Comparison of ENCODE assay signal across 1 cellular context in the genomic region with DNA sequence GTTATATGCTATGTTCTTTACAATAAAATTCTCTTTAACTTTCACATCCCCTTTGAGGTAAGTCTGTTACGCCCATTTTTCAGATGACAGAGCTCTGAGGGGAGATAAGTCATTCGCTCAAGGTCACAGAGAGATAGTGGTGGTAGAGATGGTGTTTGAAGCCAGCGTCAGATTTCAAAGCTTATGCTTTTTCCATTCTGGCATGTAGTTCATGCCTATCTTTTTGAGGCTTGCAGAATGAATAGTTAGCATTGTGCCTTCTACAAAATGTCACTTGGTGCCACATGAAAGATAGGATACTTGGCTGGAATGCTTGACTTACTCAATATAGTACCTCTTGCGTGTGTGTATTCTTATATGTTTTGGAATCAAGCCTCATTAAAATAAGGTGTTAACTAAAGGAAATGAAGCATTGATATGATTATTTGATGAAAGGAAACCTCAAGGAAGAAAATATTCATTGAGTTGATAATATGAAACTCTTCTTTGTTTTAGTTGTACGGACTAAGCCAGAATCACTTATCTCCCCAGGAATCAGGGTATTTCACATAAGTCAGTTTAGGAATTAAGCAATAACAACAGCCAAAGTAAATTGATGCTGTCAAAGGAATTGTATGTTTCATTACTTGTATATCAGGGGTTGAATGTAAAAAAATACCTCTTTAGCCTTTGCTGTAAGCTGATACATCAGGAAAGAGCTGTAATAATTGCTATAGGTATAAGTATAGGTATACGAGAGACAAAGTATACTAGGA.
TF ChIP-seq lines count a peak whose summit lies in the region.

No MANE protein-coding gene starts in this region.

TF ChIP-seq in HepG2, 621 proteins besides CTCF, POLR2A, EP300 and RAD21 (continued from another document and continues in another):
- TF ChIP-seq, protein P1, sequence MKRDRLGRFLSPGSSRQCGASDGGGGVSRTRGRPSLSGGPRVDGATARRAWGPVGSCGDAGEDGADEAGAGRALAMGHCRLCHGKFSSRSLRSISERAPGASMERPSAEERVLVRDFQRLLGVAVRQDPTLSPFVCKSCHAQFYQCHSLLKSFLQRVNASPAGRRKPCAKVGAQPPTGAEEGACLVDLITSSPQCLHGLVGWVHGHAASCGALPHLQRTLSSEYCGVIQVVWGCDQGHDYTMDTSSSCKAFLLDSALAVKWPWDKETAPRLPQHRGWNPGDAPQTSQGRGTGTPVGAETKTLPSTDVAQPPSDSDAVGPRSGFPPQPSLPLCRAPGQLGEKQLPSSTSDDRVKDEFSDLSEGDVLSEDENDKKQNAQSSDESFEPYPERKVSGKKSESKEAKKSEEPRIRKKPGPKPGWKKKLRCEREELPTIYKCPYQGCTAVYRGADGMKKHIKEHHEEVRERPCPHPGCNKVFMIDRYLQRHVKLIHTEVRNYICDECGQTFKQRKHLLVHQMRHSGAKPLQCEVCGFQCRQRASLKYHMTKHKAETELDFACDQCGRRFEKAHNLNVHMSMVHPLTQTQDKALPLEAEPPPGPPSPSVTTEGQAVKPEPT (CRISPR knock-in tag; IDR thresholded peaks at IDR 0.05; ENCODE audit: low read depth): no peak
- 0 out of 2 replicates have a peak, but pooled peaks have one; percentile 75 for TF ChIP-seq ZNF614 (CRISPR knock-in tag; IDR thresholded peaks at IDR 0.05; ENCODE audit: borderline replicate concordance)
- TF ChIP-seq KAT2B (IDR thresholded peaks at IDR 0.05; ENCODE audit: borderline replicate concordance, low read depth, low read length): no peak
- no peak for TF ChIP-seq ZNF263 (CRISPR knock-in tag; IDR thresholded peaks at IDR 0.05)
- TF ChIP-seq ZBTB21 (CRISPR knock-in tag; IDR thresholded peaks at IDR 0.05): no peak
- TF ChIP-seq NFE2 (CRISPR knock-in tag; IDR thresholded peaks at IDR 0.05): no peak
- peak; percentile 74 for TF ChIP-seq FOXA3 (CRISPR knock-in tag; IDR thresholded peaks at IDR 0.05)
- no peak for TF ChIP-seq ZNF367 (CRISPR knock-in tag; IDR thresholded peaks at IDR 0.05; ENCODE audit: borderline replicate concordance)
- no peak for TF ChIP-seq NPAS2 (CRISPR knock-in tag; IDR thresholded peaks at IDR 0.05; ENCODE audit: borderline replicate concordance)
- TF ChIP-seq, protein P2, sequence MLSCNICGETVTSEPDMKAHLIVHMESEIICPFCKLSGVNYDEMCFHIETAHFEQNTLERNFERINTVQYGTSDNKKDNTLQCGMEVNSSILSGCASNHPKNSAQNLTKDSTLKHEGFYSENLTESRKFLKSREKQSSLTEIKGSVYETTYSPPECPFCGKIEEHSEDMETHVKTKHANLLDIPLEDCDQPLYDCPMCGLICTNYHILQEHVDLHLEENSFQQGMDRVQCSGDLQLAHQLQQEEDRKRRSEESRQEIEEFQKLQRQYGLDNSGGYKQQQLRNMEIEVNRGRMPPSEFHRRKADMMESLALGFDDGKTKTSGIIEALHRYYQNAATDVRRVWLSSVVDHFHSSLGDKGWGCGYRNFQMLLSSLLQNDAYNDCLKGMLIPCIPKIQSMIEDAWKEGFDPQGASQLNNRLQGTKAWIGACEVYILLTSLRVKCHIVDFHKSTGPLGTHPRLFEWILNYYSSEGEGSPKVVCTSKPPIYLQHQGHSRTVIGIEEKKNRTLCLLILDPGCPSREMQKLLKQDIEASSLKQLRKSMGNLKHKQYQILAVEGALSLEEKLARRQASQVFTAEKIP (CRISPR knock-in tag; IDR thresholded peaks at IDR 0.05; ENCODE audit: borderline replicate concordance): no peak
- peak; percentile 69; the same call in 1 of the 2 replicates for TF ChIP-seq ETV6 (CRISPR knock-in tag; conservative IDR thresholded peaks at IDR 0.05)
- TF ChIP-seq ZNF782 (CRISPR knock-in tag; IDR thresholded peaks at IDR 0.05; ENCODE audit: borderline replicate concordance): no peak
- no peak for TF ChIP-seq TEAD2 (CRISPR knock-in tag; IDR thresholded peaks at IDR 0.05)
- no peak for TF ChIP-seq JUND (CRISPR knock-in tag; IDR thresholded peaks at IDR 0.05)
- TF ChIP-seq XRCC5 (optimal IDR thresholded peaks at IDR 0.05; ENCODE audit: low read length): no peak
- TF ChIP-seq ZSCAN25 (CRISPR knock-in tag; IDR thresholded peaks at IDR 0.05): no peak
- TF ChIP-seq ZNF121 (CRISPR knock-in tag; IDR thresholded peaks at IDR 0.05): no peak
- TF ChIP-seq, protein P3, sequence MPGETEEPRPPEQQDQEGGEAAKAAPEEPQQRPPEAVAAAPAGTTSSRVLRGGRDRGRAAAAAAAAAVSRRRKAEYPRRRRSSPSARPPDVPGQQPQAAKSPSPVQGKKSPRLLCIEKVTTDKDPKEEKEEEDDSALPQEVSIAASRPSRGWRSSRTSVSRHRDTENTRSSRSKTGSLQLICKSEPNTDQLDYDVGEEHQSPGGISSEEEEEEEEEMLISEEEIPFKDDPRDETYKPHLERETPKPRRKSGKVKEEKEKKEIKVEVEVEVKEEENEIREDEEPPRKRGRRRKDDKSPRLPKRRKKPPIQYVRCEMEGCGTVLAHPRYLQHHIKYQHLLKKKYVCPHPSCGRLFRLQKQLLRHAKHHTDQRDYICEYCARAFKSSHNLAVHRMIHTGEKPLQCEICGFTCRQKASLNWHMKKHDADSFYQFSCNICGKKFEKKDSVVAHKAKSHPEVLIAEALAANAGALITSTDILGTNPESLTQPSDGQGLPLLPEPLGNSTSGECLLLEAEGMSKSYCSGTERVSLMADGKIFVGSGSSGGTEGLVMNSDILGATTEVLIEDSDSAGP (CRISPR knock-in tag; IDR thresholded peaks at IDR 0.05; ENCODE audit: borderline replicate concordance): no peak
- no peak for TF ChIP-seq SRSF1 (optimal IDR thresholded peaks at IDR 0.05; ENCODE audit: low read depth, low read length)
- no peak for TF ChIP-seq ZNF180 (CRISPR knock-in tag; IDR thresholded peaks at IDR 0.05; ENCODE audit: borderline replicate concordance, low read depth)
- no peak for TF ChIP-seq ZFP82 (CRISPR knock-in tag; IDR thresholded peaks at IDR 0.05; ENCODE audit: borderline replicate concordance)
- no peak for TF ChIP-seq SATB2 (CRISPR knock-in tag; IDR thresholded peaks at IDR 0.05)
- TF ChIP-seq ADNP (CRISPR knock-in tag; IDR thresholded peaks at IDR 0.05): peak; percentile 55; the same call in 1 of the 2 replicates
- TF ChIP-seq MIER2 (CRISPR knock-in tag; IDR thresholded peaks at IDR 0.05): peak; percentile 76
- TF ChIP-seq, protein P4, sequence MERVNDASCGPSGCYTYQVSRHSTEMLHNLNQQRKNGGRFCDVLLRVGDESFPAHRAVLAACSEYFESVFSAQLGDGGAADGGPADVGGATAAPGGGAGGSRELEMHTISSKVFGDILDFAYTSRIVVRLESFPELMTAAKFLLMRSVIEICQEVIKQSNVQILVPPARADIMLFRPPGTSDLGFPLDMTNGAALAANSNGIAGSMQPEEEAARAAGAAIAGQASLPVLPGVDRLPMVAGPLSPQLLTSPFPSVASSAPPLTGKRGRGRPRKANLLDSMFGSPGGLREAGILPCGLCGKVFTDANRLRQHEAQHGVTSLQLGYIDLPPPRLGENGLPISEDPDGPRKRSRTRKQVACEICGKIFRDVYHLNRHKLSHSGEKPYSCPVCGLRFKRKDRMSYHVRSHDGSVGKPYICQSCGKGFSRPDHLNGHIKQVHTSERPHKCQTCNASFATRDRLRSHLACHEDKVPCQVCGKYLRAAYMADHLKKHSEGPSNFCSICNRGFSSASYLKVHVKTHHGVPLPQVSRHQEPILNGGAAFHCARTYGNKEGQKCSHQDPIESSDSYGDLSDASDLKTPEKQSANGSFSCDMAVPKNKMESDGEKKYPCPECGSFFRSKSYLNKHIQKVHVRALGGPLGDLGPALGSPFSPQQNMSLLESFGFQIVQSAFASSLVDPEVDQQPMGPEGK (CRISPR knock-in tag; IDR thresholded peaks at IDR 0.05): peak; percentile 50; the same call in 1 of the 2 replicates
- no peak for TF ChIP-seq PRMT3 (CRISPR knock-in tag; IDR thresholded peaks at IDR 0.05; ENCODE audit: borderline replicate concordance, low read depth)
- TF ChIP-seq DMAP1 (CRISPR knock-in tag; IDR thresholded peaks at IDR 0.05): peak; percentile 50; the same call in 1 of the 2 replicates
- TF ChIP-seq ATRX (CRISPR knock-in tag; IDR thresholded peaks at IDR 0.05; ENCODE audit: borderline replicate concordance): no peak
- no peak for TF ChIP-seq ZSCAN22 (CRISPR knock-in tag; IDR thresholded peaks at IDR 0.05)
- no peak for TF ChIP-seq ZBTB3 (CRISPR knock-in tag; IDR thresholded peaks at IDR 0.05; ENCODE audit: borderline replicate concordance, low read depth)
- TF ChIP-seq, protein P5, sequence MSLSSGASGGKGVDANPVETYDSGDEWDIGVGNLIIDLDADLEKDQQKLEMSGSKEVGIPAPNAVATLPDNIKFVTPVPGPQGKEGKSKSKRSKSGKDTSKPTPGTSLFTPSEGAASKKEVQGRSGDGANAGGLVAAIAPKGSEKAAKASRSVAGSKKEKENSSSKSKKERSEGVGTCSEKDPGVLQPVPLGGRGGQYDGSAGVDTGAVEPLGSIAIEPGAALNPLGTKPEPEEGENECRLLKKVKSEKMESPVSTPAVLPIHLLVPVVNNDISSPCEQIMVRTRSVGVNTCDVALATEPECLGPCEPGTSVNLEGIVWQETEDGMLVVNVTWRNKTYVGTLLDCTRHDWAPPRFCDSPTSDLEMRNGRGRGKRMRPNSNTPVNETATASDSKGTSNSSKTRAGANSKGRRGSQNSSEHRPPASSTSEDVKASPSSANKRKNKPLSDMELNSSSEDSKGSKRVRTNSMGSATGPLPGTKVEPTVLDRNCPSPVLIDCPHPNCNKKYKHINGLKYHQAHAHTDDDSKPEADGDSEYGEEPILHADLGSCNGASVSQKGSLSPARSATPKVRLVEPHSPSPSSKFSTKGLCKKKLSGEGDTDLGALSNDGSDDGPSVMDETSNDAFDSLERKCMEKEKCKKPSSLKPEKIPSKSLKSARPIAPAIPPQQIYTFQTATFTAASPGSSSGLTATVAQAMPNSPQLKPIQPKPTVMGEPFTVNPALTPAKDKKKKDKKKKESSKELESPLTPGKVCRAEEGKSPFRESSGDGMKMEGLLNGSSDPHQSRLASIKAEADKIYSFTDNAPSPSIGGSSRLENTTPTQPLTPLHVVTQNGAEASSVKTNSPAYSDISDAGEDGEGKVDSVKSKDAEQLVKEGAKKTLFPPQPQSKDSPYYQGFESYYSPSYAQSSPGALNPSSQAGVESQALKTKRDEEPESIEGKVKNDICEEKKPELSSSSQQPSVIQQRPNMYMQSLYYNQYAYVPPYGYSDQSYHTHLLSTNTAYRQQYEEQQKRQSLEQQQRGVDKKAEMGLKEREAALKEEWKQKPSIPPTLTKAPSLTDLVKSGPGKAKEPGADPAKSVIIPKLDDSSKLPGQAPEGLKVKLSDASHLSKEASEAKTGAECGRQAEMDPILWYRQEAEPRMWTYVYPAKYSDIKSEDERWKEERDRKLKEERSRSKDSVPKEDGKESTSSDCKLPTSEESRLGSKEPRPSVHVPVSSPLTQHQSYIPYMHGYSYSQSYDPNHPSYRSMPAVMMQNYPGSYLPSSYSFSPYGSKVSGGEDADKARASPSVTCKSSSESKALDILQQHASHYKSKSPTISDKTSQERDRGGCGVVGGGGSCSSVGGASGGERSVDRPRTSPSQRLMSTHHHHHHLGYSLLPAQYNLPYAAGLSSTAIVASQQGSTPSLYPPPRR (CRISPR knock-in tag; IDR thresholded peaks at IDR 0.05; ENCODE audit: borderline replicate concordance): peak; percentile 67; the same call in 1 of the 2 replicates
- no peak for TF ChIP-seq ZNF878 (CRISPR knock-in tag; IDR thresholded peaks at IDR 0.05)
- TF ChIP-seq KMT2A (CRISPR knock-in tag; IDR thresholded peaks at IDR 0.05): no peak; the same call in 1 of the 2 replicates
- TF ChIP-seq ZNF550 (CRISPR knock-in tag; IDR thresholded peaks at IDR 0.05; ENCODE audit: borderline replicate concordance): no peak
- TF ChIP-seq MBNL3 (CRISPR knock-in tag; conservative IDR thresholded peaks at IDR 0.05): no peak
- no peak for TF ChIP-seq MATR3 (CRISPR knock-in tag; IDR thresholded peaks at IDR 0.05)
- TF ChIP-seq TAF15 (IDR thresholded peaks at IDR 0.05; ENCODE audit: low read depth, low read length, poor library complexity, severe bottlenecking): no peak
- TF ChIP-seq, protein P6, sequence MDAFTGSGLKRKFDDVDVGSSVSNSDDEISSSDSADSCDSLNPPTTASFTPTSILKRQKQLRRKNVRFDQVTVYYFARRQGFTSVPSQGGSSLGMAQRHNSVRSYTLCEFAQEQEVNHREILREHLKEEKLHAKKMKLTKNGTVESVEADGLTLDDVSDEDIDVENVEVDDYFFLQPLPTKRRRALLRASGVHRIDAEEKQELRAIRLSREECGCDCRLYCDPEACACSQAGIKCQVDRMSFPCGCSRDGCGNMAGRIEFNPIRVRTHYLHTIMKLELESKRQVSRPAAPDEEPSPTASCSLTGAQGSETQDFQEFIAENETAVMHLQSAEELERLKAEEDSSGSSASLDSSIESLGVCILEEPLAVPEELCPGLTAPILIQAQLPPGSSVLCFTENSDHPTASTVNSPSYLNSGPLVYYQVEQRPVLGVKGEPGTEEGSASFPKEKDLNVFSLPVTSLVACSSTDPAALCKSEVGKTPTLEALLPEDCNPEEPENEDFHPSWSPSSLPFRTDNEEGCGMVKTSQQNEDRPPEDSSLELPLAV (CRISPR knock-in tag; conservative IDR thresholded peaks at IDR 0.05; ENCODE audit: low read depth): no peak
- TF ChIP-seq SMAD1 (CRISPR knock-in tag; IDR thresholded peaks at IDR 0.05; ENCODE audit: borderline replicate concordance, low read depth): no peak
- TF ChIP-seq, protein P7, sequence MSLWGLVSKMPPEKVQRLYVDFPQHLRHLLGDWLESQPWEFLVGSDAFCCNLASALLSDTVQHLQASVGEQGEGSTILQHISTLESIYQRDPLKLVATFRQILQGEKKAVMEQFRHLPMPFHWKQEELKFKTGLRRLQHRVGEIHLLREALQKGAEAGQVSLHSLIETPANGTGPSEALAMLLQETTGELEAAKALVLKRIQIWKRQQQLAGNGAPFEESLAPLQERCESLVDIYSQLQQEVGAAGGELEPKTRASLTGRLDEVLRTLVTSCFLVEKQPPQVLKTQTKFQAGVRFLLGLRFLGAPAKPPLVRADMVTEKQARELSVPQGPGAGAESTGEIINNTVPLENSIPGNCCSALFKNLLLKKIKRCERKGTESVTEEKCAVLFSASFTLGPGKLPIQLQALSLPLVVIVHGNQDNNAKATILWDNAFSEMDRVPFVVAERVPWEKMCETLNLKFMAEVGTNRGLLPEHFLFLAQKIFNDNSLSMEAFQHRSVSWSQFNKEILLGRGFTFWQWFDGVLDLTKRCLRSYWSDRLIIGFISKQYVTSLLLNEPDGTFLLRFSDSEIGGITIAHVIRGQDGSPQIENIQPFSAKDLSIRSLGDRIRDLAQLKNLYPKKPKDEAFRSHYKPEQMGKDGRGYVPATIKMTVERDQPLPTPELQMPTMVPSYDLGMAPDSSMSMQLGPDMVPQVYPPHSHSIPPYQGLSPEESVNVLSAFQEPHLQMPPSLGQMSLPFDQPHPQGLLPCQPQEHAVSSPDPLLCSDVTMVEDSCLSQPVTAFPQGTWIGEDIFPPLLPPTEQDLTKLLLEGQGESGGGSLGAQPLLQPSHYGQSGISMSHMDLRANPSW (CRISPR knock-in tag; IDR thresholded peaks at IDR 0.05; ENCODE audit: borderline replicate concordance): no peak
- TF ChIP-seq MEIS2 (CRISPR knock-in tag; IDR thresholded peaks at IDR 0.05): no peak
- TF ChIP-seq RFX5 (IDR thresholded peaks at IDR 0.05; ENCODE audit: low read depth, low read length): no peak
- TF ChIP-seq RFXAP (CRISPR knock-in tag; IDR thresholded peaks at IDR 0.05; ENCODE audit: borderline replicate concordance): no peak
- peak; percentile 5; the same call in 1 of the 2 replicates for TF ChIP-seq CEBPG (CRISPR knock-in tag; IDR thresholded peaks at IDR 0.05)
- no peak for TF ChIP-seq ZNF703 (CRISPR knock-in tag; IDR thresholded peaks at IDR 0.05; ENCODE audit: borderline replicate concordance)
- TF ChIP-seq HOXD1 (CRISPR knock-in tag; IDR thresholded peaks at IDR 0.05): no peak
- TF ChIP-seq NCOA1 (CRISPR knock-in tag; IDR thresholded peaks at IDR 0.05): no peak
- no peak for TF ChIP-seq SRF (IDR thresholded peaks at IDR 0.05; ENCODE audit: low read depth, low read length)
- TF ChIP-seq ZNF879 (CRISPR knock-in tag; IDR thresholded peaks at IDR 0.05): no peak
- no peak for TF ChIP-seq HNF4G (IDR thresholded peaks at IDR 0.05; ENCODE audit: borderline replicate concordance, low read depth, low read length)
- no peak for TF ChIP-seq HNF4G (CRISPR knock-in tag; IDR thresholded peaks at IDR 0.05; ENCODE audit: borderline replicate concordance, low read depth)
